17 cellular contexts compared by ENCODE assay signal in the genomic region with DNA sequence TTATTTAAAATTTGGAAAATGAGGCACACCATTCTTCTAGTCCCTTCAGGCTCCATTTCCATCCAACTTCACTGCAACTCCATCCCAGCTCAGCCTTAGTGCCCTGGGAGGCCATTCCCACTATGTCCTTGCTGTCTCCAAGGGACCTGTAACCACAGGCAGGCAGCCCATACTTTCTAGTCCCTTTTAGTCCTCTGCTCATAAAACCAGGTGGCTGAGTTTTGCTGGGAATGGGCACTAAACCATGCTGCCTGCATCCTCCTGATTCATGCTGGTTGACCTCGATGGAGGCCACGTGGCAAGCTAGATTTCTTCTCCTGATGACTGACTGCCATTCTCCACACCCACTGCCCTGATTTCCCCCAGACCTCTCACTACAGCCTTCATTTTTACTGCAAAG. TPM values are rescaled to one million over a fixed set of nuclear protein-coding genes. Genes with fewer than 3 reads are reported as not detected.
DNase-seq lines count a peak whose midpoint lies in the region; ATAC-seq, FAIRE-seq and TF ChIP-seq lines count a peak whose summit lies in the region.
"Had no signal": no experiment of that assay in that cellular context is flagged by ENCODE, and none has a peak within 500 bp of the region (broad histone marks: within the 10 kb centered on the region; RNA-seq: fewer than 3 reads in every experiment).

No MANE protein-coding gene starts in this region.

- H3K27me3 Mint-ChIP-seq in activated naive CD8-positive, alpha-beta T cell treated with anti-CD3 and anti-CD28 coated beads, Interleukin-2, amount 50 U/mL, for 24 hours = peaks cover 14% of the 10 kb centered on the region
- H3K27me3 Mint-ChIP-seq in activated naive CD8-positive, alpha-beta T cell treated with anti-CD3 and anti-CD28 coated beads for 36 hours = no peaks in the 10 kb centered on the region
- peaks cover 17% of the 10 kb centered on the region for H3K27me3 Mint-ChIP-seq in MCF 10A (ENCODE audit: insufficient read depth, unreplicated experiment)
- peaks cover 0 to 13% (median 6%) of the 10 kb centered on the region in 5 donors for H3K27me3 Mint-ChIP-seq in naive thymus-derived CD4-positive, alpha-beta T cell

- TF ChIP-seq CTCF in kidney (IDR thresholded peaks at IDR 0.05; ENCODE audit: borderline replicate concordance, extremely low read depth, insufficient read depth) (no peak), MCF 10A (IDR thresholded peaks at IDR 0.05; ENCODE audit: unreplicated experiment) (no peak)

- H3K27me3 ChIP-seq in naive thymus-derived CD4-positive, alpha-beta T cell (ENCODE audit: control insufficient read depth in 2 of 2, insufficient read depth in 2 of 2, low read length in 2 of 2) = no peaks in the 10 kb centered on the region
- H3K27me3 ChIP-seq: BE2C had no signal

- CTCF ChIA-PET in MCF 10A (lab: Yijun Ruan, JAX) = interaction anchor here (0.5 to 1.1 kb wide), 5 partner anchors 17 to 759 kb away, joined by 3 read pairs; no protein-coding TSS in a partner anchor
- CTCF ChIA-PET in naive thymus-derived CD4-positive, alpha-beta T cell (lab: Charles Lee) = no interaction called here

- H3K9me3 Mint-ChIP-seq in activated naive CD8-positive, alpha-beta T cell treated with anti-CD3 and anti-CD28 coated beads, Interleukin-2, amount 50 U/mL, for 24 hours = no peaks in the 10 kb centered on the region
- H3K9me3 Mint-ChIP-seq in activated naive CD8-positive, alpha-beta T cell treated with anti-CD3 and anti-CD28 coated beads for 36 hours = no peaks in the 10 kb centered on the region
- no peaks in the 10 kb centered on the region for H3K9me3 Mint-ChIP-seq in stimulated activated effector memory CD8-positive, alpha-beta T cell treated with anti-CD3 and anti-CD28 coated beads, Interleukin-12 subunit alpha, Interleukin-12 subunit beta, amount 100 ng/mL, for 72 hours
- H3K9me3 Mint-ChIP-seq in MCF 10A (ENCODE audit: unreplicated experiment) = no peaks in the 10 kb centered on the region
- no peaks in the 10 kb centered on the region for H3K9me3 Mint-ChIP-seq in naive thymus-derived CD4-positive, alpha-beta T cell
- H3K9me3 Mint-ChIP-seq: CD4-positive, alpha-beta memory T cell had no signal

- H3K36me3 Mint-ChIP-seq in activated naive CD8-positive, alpha-beta T cell treated with anti-CD3 and anti-CD28 coated beads, Interleukin-2, amount 50 U/mL, for 24 hours (ENCODE audit: low read depth) = no peaks in the 10 kb centered on the region
- no peaks in the 10 kb centered on the region for H3K36me3 Mint-ChIP-seq in activated naive CD8-positive, alpha-beta T cell treated with anti-CD3 and anti-CD28 coated beads for 36 hours
- no peaks in the 10 kb centered on the region for H3K36me3 Mint-ChIP-seq in stimulated activated effector memory CD8-positive, alpha-beta T cell treated with anti-CD3 and anti-CD28 coated beads, Interleukin-12 subunit alpha, Interleukin-12 subunit beta, amount 100 ng/mL, for 72 hours
- no peaks in the 10 kb centered on the region for H3K36me3 Mint-ChIP-seq in MCF 10A (ENCODE audit: insufficient read depth, unreplicated experiment)
- H3K36me3 Mint-ChIP-seq in naive thymus-derived CD4-positive, alpha-beta T cell = no peaks in the 10 kb centered on the region
- H3K36me3 Mint-ChIP-seq: CD4-positive, alpha-beta memory T cell had no signal

- H3K4me1 ChIP-seq in kidney (ENCODE audit: control insufficient read depth in 1 of 2, insufficient read depth in 1 of 2, low read depth in 1 of 2, low read length in 2 of 2) = no peaks in the 10 kb centered on the region
- peaks cover 0 to 5% of the 10 kb centered on the region in 2 donors for H3K4me1 ChIP-seq in naive thymus-derived CD4-positive, alpha-beta T cell (ENCODE audit: control insufficient read depth in 2 of 2, insufficient read depth in 2 of 2, low read length in 2 of 2)
- H3K4me1 ChIP-seq: BE2C had no signal

- FAIRE-seq in kidney (lab: Jason Lieb, UNC) = no peak
- FAIRE-seq: A204.1, GM12891 had no signal

- H3K4me1 Mint-ChIP-seq in activated naive CD8-positive, alpha-beta T cell treated with anti-CD3 and anti-CD28 coated beads, Interleukin-2, amount 50 U/mL, for 24 hours = peaks cover 19% of the 10 kb centered on the region
- peaks cover 11% of the 10 kb centered on the region for H3K4me1 Mint-ChIP-seq in activated naive CD8-positive, alpha-beta T cell treated with anti-CD3 and anti-CD28 coated beads for 36 hours
- peaks cover 17% of the 10 kb centered on the region for H3K4me1 Mint-ChIP-seq in stimulated activated effector memory CD8-positive, alpha-beta T cell treated with anti-CD3 and anti-CD28 coated beads, Interleukin-12 subunit alpha, Interleukin-12 subunit beta, amount 100 ng/mL, for 72 hours
- no peaks in the 10 kb centered on the region for H3K4me1 Mint-ChIP-seq in MCF 10A (ENCODE audit: insufficient read depth, unreplicated experiment)
- H3K4me1 Mint-ChIP-seq in naive thymus-derived CD4-positive, alpha-beta T cell = peaks cover 6 to 21% (median 9%) of the 10 kb centered on the region in 7 donors

- BruUV-seq in MCF 10A (replicated peaks; lab: Mats Ljungman, UMichigan) = no TSS peak

- POLR2A ChIA-PET in MCF 10A (lab: Yijun Ruan, JAX) = interaction anchor here (0.6 kb wide), 1 partner anchor 10 kb away, joined by 4 read pairs; no protein-coding TSS in a partner anchor
- POLR2A ChIA-PET in naive thymus-derived CD4-positive, alpha-beta T cell (lab: Charles Lee) = no interaction called here

- no peak overlapping the region for H3K4me3 Mint-ChIP-seq in activated naive CD8-positive, alpha-beta T cell treated with anti-CD3 and anti-CD28 coated beads, Interleukin-2, amount 50 U/mL, for 24 hours
- H3K4me3 Mint-ChIP-seq in activated naive CD8-positive, alpha-beta T cell treated with anti-CD3 and anti-CD28 coated beads for 36 hours = no peak overlapping the region
- H3K4me3 Mint-ChIP-seq in stimulated activated effector memory CD8-positive, alpha-beta T cell treated with anti-CD3 and anti-CD28 coated beads, Interleukin-12 subunit alpha, Interleukin-12 subunit beta, amount 100 ng/mL, for 72 hours = no peak overlapping the region
- H3K4me3 Mint-ChIP-seq in MCF 10A (ENCODE audit: unreplicated experiment) = no peak overlapping the region
- no peak overlapping the region for H3K4me3 Mint-ChIP-seq in naive thymus-derived CD4-positive, alpha-beta T cell
- H3K4me3 Mint-ChIP-seq: CD4-positive, alpha-beta memory T cell had no signal

- ATAC-seq in activated naive CD8-positive, alpha-beta T cell treated with anti-CD3 and anti-CD28 coated beads, Interleukin-2, amount 50 U/mL, for 24 hours = peak; percentile 17
- peak; percentile 39 for ATAC-seq in stimulated activated effector memory CD8-positive, alpha-beta T cell treated with anti-CD3 and anti-CD28 coated beads, Interleukin-12 subunit alpha, Interleukin-12 subunit beta, amount 100 ng/mL, for 72 hours
- no peak for ATAC-seq in GM21786 (IDR thresholded peaks at IDR 0.05; ENCODE audit: unreplicated experiment)
- ATAC-seq in naive thymus-derived CD4-positive, alpha-beta T cell = no peak

- H3K4me3 ChIP-seq in kidney (ENCODE audit: low read length in 2 of 2) = no peak overlapping the region
- H3K4me3 ChIP-seq in naive thymus-derived CD4-positive, alpha-beta T cell (ENCODE audit: low read length) = no peak overlapping the region

- no peaks in the 10 kb centered on the region for H3K9me3 ChIP-seq in kidney (ENCODE audit: control insufficient read depth in 1 of 2, low read length in 2 of 2)
- no peaks in the 10 kb centered on the region for H3K9me3 ChIP-seq in naive thymus-derived CD4-positive, alpha-beta T cell (ENCODE audit: control insufficient read depth in 2 of 3, low read length in 3 of 3)
- H3K9me3 ChIP-seq: BE2C had no signal

- no peak for DNase-seq in activated naive CD8-positive, alpha-beta T cell treated with anti-CD3 and anti-CD28 coated beads, Interleukin-2, amount 50 U/mL, for 24 hours
- no peak for DNase-seq in activated naive CD8-positive, alpha-beta T cell treated with anti-CD3 and anti-CD28 coated beads for 36 hours
- peak; percentile 30 for DNase-seq in M059J (ENCODE audit: low read depth)
- DNase-seq in kidney = peak; percentile 15
- DNase-seq in stimulated activated effector memory CD8-positive, alpha-beta T cell treated with anti-CD3 and anti-CD28 coated beads, Interleukin-12 subunit alpha, Interleukin-12 subunit beta, amount 100 ng/mL, for 72 hours (ENCODE audit: low spot score in 2 of 2) = no peak
- no peak for DNase-seq in MCF 10A (ENCODE audit: unreplicated experiment)
- no peak for DNase-seq in naive thymus-derived CD4-positive, alpha-beta T cell
- DNase-seq: BE2C; CD4-positive, alpha-beta memory T cell; DMS79; H7; IMR-90 had no signal

- no peak overlapping the region for H3K27ac Mint-ChIP-seq in activated naive CD8-positive, alpha-beta T cell treated with anti-CD3 and anti-CD28 coated beads, Interleukin-2, amount 50 U/mL, for 24 hours
- H3K27ac Mint-ChIP-seq in activated naive CD8-positive, alpha-beta T cell treated with anti-CD3 and anti-CD28 coated beads for 36 hours = no peak overlapping the region
- H3K27ac Mint-ChIP-seq in stimulated activated effector memory CD8-positive, alpha-beta T cell treated with anti-CD3 and anti-CD28 coated beads, Interleukin-12 subunit alpha, Interleukin-12 subunit beta, amount 100 ng/mL, for 72 hours = no peak overlapping the region
- H3K27ac Mint-ChIP-seq in MCF 10A (ENCODE audit: low read depth, unreplicated experiment) = no peak overlapping the region
- H3K27ac Mint-ChIP-seq in naive thymus-derived CD4-positive, alpha-beta T cell = no peak overlapping the region

- H3K27ac ChIP-seq in kidney (ENCODE audit: low read depth in 2 of 2, low read length in 2 of 2) = no peak overlapping the region
- no peak overlapping the region for H3K27ac ChIP-seq in naive thymus-derived CD4-positive, alpha-beta T cell (ENCODE audit: low read depth, low read length)
- H3K27ac ChIP-seq: C4-2B had no signal

- no peak overlapping the region for H3K9ac ChIP-seq in kidney (ENCODE audit: low read length in 2 of 2)

- intact Hi-C loops in kidney (cut with DNase I) (no loop called here), MCF 10A (cut with micrococcal nuclease) (no loop called here)
- intact Hi-C loops in naive thymus-derived CD4-positive, alpha-beta T cell (cut with micrococcal nuclease) = no loop called here

- no peaks in the 10 kb centered on the region for H3K36me3 ChIP-seq in kidney (ENCODE audit: control insufficient read depth in 1 of 2, insufficient read depth in 2 of 2, low read length in 2 of 2)
- no peaks in the 10 kb centered on the region for H3K36me3 ChIP-seq in naive thymus-derived CD4-positive, alpha-beta T cell (ENCODE audit: control insufficient read depth in 2 of 3, insufficient read depth in 3 of 3, low read length in 3 of 3)
- H3K36me3 ChIP-seq: BE2C had no signal

RNA-seq across cellular contexts. Expression of gene MYMX, which starts 27.5 kb away (rescaled TPM):
- total RNA-seq in activated naive CD8-positive, alpha-beta T cell treated with anti-CD3 and anti-CD28 coated beads for 36 hours = not detected
- not detected in 2 replicates for total RNA-seq in M059J (2014; rRNA removed; shearing (Covaris generic))
- total RNA-seq in kidney (1.1 TPM), MCF 10A (2022) (not detected in 2 replicates)
- 2.2 TPM for polyA plus RNA-seq in kidney (ENCODE audit: insufficient read depth, low read depth, low replicate concordance)
- total RNA-seq in naive thymus-derived CD4-positive, alpha-beta T cell = not detected
- not detected for polyA plus RNA-seq in naive thymus-derived CD4-positive, alpha-beta T cell
- total RNA-seq: CD4-positive, alpha-beta memory T cell; IMR-90 had no signal
- polyA plus RNA-seq: CD4-positive, alpha-beta memory T cell; IMR-90 had no signal

RNA-seq across cellular contexts. Expression of gene CAPN11, which starts 30.6 kb away (rescaled TPM):
- under 1 TPM; 0.12 to 0.25 TPM for total RNA-seq in activated naive CD8-positive, alpha-beta T cell treated with anti-CD3 and anti-CD28 coated beads for 36 hours
- not detected in 2 replicates for total RNA-seq in M059J (2014; rRNA removed; shearing (Covaris generic))
- total RNA-seq in kidney (2.3 TPM), MCF 10A (2022) (not detected in 2 replicates)
- 0.39 TPM for polyA plus RNA-seq in kidney (ENCODE audit: insufficient read depth, low read depth, low replicate concordance)
- total RNA-seq in naive thymus-derived CD4-positive, alpha-beta T cell = under 1 TPM in 1 of 5 experiments, not detected in 4; 0.66 TPM
- polyA plus RNA-seq in naive thymus-derived CD4-positive, alpha-beta T cell = not detected
- total RNA-seq: CD4-positive, alpha-beta memory T cell; G401; IMR-90 had no signal
- polyA plus RNA-seq: CD4-positive, alpha-beta memory T cell; IMR-90 had no signal

RNA-seq across cellular contexts. Expression of gene SLC29A1, which starts 34.1 kb away (rescaled TPM):
- 100 to 1,000 TPM in 1 of 2 experiments, 10 to 100 TPM in 1; 92.5 to 102 TPM for total RNA-seq in activated naive CD8-positive, alpha-beta T cell treated with anti-CD3 and anti-CD28 coated beads for 36 hours
- total RNA-seq in M059J (2014; rRNA removed; shearing (Covaris generic)) = 27.4 and 31.1 TPM in 2 replicates
- total RNA-seq in kidney = 74.6 TPM
- polyA plus RNA-seq in kidney (ENCODE audit: insufficient read depth, low read depth, low replicate concordance) = 50.1 TPM
- total RNA-seq in MCF 10A (2022) = 6.8 and 7.0 TPM in 2 replicates
- total RNA-seq in naive thymus-derived CD4-positive, alpha-beta T cell = 10 to 100 TPM in 1 of 5 experiments, 1 to 10 TPM in 2, under 1 TPM in 2; 0.84 to 41.1 (median 1.8) TPM
- 1 to 10 TPM in 1 of 2 donors, under 1 TPM in 1; 0.95 to 2.0 TPM for polyA plus RNA-seq in naive thymus-derived CD4-positive, alpha-beta T cell

RNA-seq across cellular contexts. Expression of gene HSP90AB1, which starts 57.6 kb away (rescaled TPM):
- 1,000 to 10,000 TPM; 2,498 to 2,524 TPM for total RNA-seq in activated naive CD8-positive, alpha-beta T cell treated with anti-CD3 and anti-CD28 coated beads for 36 hours
- 1,284 and 1,407 TPM in 2 replicates for total RNA-seq in M059J (2014; rRNA removed; shearing (Covaris generic))
- total RNA-seq in kidney (551 TPM), MCF 10A (2022) (546 and 577 TPM in 2 replicates)
- polyA plus RNA-seq in kidney (ENCODE audit: insufficient read depth, low read depth, low replicate concordance) = 499 TPM
- total RNA-seq in naive thymus-derived CD4-positive, alpha-beta T cell = 100 to 1,000 TPM; 345 to 750 (median 366) TPM
- 100 to 1,000 TPM; 422 to 558 TPM for polyA plus RNA-seq in naive thymus-derived CD4-positive, alpha-beta T cell

Comparison
In these comparisons a context has a peak if more than half of its experiments do, and no peak if none do; other contexts are left out.
1. ATAC-seq: peak in activated naive CD8-positive, alpha-beta T cell treated with anti-CD3 and anti-CD28 coated beads, Interleukin-2, amount 50 U/mL, for 24 hours (single experiment) and stimulated activated effector memory CD8-positive, alpha-beta T cell treated with anti-CD3 and anti-CD28 coated beads, Interleukin-12 subunit alpha, Interleukin-12 subunit beta, amount 100 ng/mL, for 72 hours (single experiment); none in GM21786 (single experiment) and naive thymus-derived CD4-positive, alpha-beta T cell (single experiment).
2. DNase-seq: peak in M059J (single experiment) and kidney (single experiment); none in activated naive CD8-positive, alpha-beta T cell treated with anti-CD3 and anti-CD28 coated beads, Interleukin-2, amount 50 U/mL, for 24 hours (single experiment), activated naive CD8-positive, alpha-beta T cell treated with anti-CD3 and anti-CD28 coated beads for 36 hours (single experiment), stimulated activated effector memory CD8-positive, alpha-beta T cell treated with anti-CD3 and anti-CD28 coated beads, Interleukin-12 subunit alpha, Interleukin-12 subunit beta, amount 100 ng/mL, for 72 hours (0 of 2), MCF 10A (single experiment) and naive thymus-derived CD4-positive, alpha-beta T cell (0 of 9).